Comparison of ENCODE assay signal across 28 cellular contexts in the genomic region with DNA sequence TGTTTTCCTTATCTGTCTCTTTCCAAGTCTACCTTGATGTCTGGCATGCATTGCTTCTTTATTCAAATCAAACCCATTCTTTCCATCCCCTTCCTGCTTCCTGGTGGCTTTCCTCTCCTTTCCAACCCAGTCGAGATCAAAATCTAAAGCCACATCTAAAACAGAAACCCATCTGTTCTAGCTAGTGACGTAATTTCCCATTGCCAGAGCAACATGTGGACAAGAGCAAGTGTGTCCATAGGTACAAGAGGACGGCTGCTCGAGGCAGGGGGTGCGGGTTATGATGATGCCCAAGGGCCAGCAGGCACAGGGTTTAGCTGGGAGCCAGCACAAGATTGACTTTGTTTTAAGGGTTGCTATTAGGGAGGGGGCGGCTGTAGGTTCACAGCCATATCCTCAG. TPM values are rescaled to one million over a fixed set of nuclear protein-coding genes. Genes with fewer than 3 reads are reported as not detected.
DNase-seq lines count a peak whose midpoint lies in the region; ATAC-seq, FAIRE-seq and TF ChIP-seq lines count a peak whose summit lies in the region.
"Had no signal": no experiment of that assay in that cellular context is flagged by ENCODE, and none has a peak within 500 bp of the region (broad histone marks: within the 10 kb centered on the region; RNA-seq: fewer than 3 reads in every experiment).

No MANE protein-coding gene starts in this region.

- no peaks in the 10 kb centered on the region for H4K20me1 ChIP-seq in BLaER1 treated with 17β-estradiol and CSF1 and Interleukin-3, amounts not matched to agents 10 nM and 100 nM
- H4K20me1 ChIP-seq in endothelial cell of umbilical vein (replicated peaks; ENCODE audit: control insufficient read depth, extremely low read depth, insufficient read depth, low read length) (no peaks in the 10 kb centered on the region), neural progenitor cell (ENCODE audit: low read depth) (no peaks in the 10 kb centered on the region)

- TF ChIP-seq POLR2A in endothelial cell of umbilical vein (IDR thresholded peaks at IDR 0.05; ENCODE audit: low read depth, low read length) = no peak

- H3K27me3 Mint-ChIP-seq in neural progenitor cell (ENCODE audit: insufficient read depth, low read depth) = peaks cover 4% of the 10 kb centered on the region

- H2AFZ ChIP-seq in endothelial cell of umbilical vein (ENCODE audit: low read depth, low read length) (no peak overlapping the region), neural progenitor cell (replicated peaks) (no peak overlapping the region)

- H3K4me1 Mint-ChIP-seq in neural progenitor cell = peaks cover 31% of the 10 kb centered on the region
- H3K4me1 Mint-ChIP-seq: memory B cell had no signal

- 80% methylated on average over 6 of the region's 6 CpGs for WGBS in pancreas, 2 donors

- POLR2A ChIA-PET in endothelial cell of umbilical vein (lab: Charles Lee) = no interaction called here

- no peaks in the 10 kb centered on the region for H3K36me3 ChIP-seq in BLaER1 treated with 17β-estradiol and CSF1 and Interleukin-3, amounts not matched to agents 10 nM and 100 nM
- no peaks in the 10 kb centered on the region for H3K36me3 ChIP-seq in endothelial cell of umbilical vein (ENCODE audit: control insufficient read depth in 2 of 2, extremely low read depth in 1 of 2, insufficient read depth in 2 of 2, low read length in 2 of 2)
- no peaks in the 10 kb centered on the region for H3K36me3 ChIP-seq in neural progenitor cell
- no peaks in the 10 kb centered on the region for H3K36me3 ChIP-seq in pancreas
- H3K36me3 ChIP-seq: brain microvascular endothelial cell had no signal

- CTCF ChIA-PET in endothelial cell of umbilical vein (lab: Charles Lee) = interaction anchor here (1.0 to 12.0 kb wide), 5 partner anchors 8 to 95 kb away, joined by 3 to 138 read pairs (median 3); no protein-coding TSS in a partner anchor

- DNase-seq in NCI-H524 treated with DMSO at 0.1 percent for 48 hours (lab: John Stamatoyannopoulos, UW) (peak; percentile 3), endothelial cell of umbilical vein (ENCODE audit: low read depth, low spot score) (peak; percentile 67), neural progenitor cell (ENCODE audit: low spot score) (no peak), GM03348 (ENCODE audit: low spot score) (no peak), RPMI8226 (no peak), HTR-8/SVneo (ENCODE audit: insufficient read length, low spot score) (no peak), pancreas (no peak)
- DNase-seq: activated CD4-positive, alpha-beta T cell treated with anti-CD3 and anti-CD28 coated beads, Interleukin-2, amount 50 U/mL, for 48 hours; activated naive CD4-positive, alpha-beta T cell treated with anti-CD3 and anti-CD28 coated beads for 36 hours; brain microvascular endothelial cell; DND-41; effector memory CD4-positive, alpha-beta T cell; foreskin melanocyte; left colon; NCI-H2081; NCI-H226; NCI-H82; occipital lobe; retina had no signal

- no peak for TF ChIP-seq CTCF in endothelial cell of umbilical vein (IDR thresholded peaks at IDR 0.05; ENCODE audit: extremely low read depth in 1 of 2, insufficient read depth in 1 of 2, low read depth in 1 of 2, low read length in 2 of 2)
- no peak for TF ChIP-seq CTCF in neural progenitor cell (IDR thresholded peaks at IDR 0.05)
- no peak for TF ChIP-seq CTCF in pancreas (IDR thresholded peaks at IDR 0.05)

- no peak for ATAC-seq in pancreas
- ATAC-seq: activated CD4-positive, CD25-positive, alpha-beta regulatory T cell treated with anti-CD3 and anti-CD28 coated beads, Interleukin-2, amount 50 U/mL, for 24 hours; esophagus mucosa; left colon had no signal

- H3K36me3 Mint-ChIP-seq in neural progenitor cell = no peaks in the 10 kb centered on the region
- H3K36me3 Mint-ChIP-seq: memory B cell had no signal

- FAIRE-seq in endothelial cell of umbilical vein (lab: Jason Lieb, UNC) (peak; percentile 81), HTR-8/SVneo (lab: Jason Lieb, UNC) (no peak), pancreas (lab: Jason Lieb, UNC) (no peak)
- FAIRE-seq: H54 had no signal

- H3K79me2 ChIP-seq in endothelial cell of umbilical vein (ENCODE audit: control insufficient read depth, insufficient read depth, low read length) (no peaks in the 10 kb centered on the region), neural progenitor cell (ENCODE audit: low read depth) (no peaks in the 10 kb centered on the region)

- 0 out of 22 replicates have a peak overlapping the region, but pooled peaks of 1 of the 11 experiments have one; percentile 38 for H3K27ac ChIP-seq in BLaER1 treated with 17β-estradiol and CSF1 and Interleukin-3, amounts not matched to agents 10 nM and 100 nM
- peak overlapping the region; percentile 79 for H3K27ac ChIP-seq in endothelial cell of umbilical vein (ENCODE audit: insufficient read depth, low read depth, low read length)
- H3K27ac ChIP-seq in neural progenitor cell = no peak overlapping the region
- no peak overlapping the region for H3K27ac ChIP-seq in pancreas
- H3K27ac ChIP-seq: brain microvascular endothelial cell, C4-2B had no signal

- no peak overlapping the region for H3K4me3 ChIP-seq in BLaER1 treated with 17β-estradiol and CSF1 and Interleukin-3, amounts not matched to agents 10 nM and 100 nM
- H3K4me3 ChIP-seq in endothelial cell of umbilical vein (replicated peaks in 1 of 3; ENCODE audit: insufficient read depth in 1 of 3, low read depth in 1 of 3, low read length in 3 of 3) (no peak overlapping the region), neural progenitor cell (no peak overlapping the region), pancreas (no peak overlapping the region)

- no peaks in the 10 kb centered on the region for H3K9me3 Mint-ChIP-seq in neural progenitor cell
- H3K9me3 Mint-ChIP-seq: activated naive CD4-positive, alpha-beta T cell treated with anti-CD3 and anti-CD28 coated beads for 36 hours; activated T-helper 1 cell treated with anti-CD3 and anti-CD28 coated beads, Interleukin-12 subunit alpha, Interleukin-12 subunit beta, Interleukin-2, Interleukin-4 antibody, amounts not matched to agents 30 ng/mL and 10 ng/mL and 1 ng/mL, durations not matched to agents 14 hours and 24 hours and 36 hours; memory B cell had no signal

- H3K9ac ChIP-seq in BLaER1 treated with 17β-estradiol and CSF1 and Interleukin-3, amounts not matched to agents 10 nM and 100 nM = no peak overlapping the region
- H3K9ac ChIP-seq in endothelial cell of umbilical vein (replicated peaks; ENCODE audit: extremely low read depth, insufficient read depth, low read length) = no peak overlapping the region
- no peak overlapping the region for H3K9ac ChIP-seq in neural progenitor cell

- H3K4me1 ChIP-seq in BLaER1 treated with 17β-estradiol and CSF1 and Interleukin-3, amounts not matched to agents 10 nM and 100 nM = peaks cover 67 to 96% (median 85%) of the 10 kb centered on the region in 10 experiments
- H3K4me1 ChIP-seq in endothelial cell of umbilical vein (ENCODE audit: control insufficient read depth, extremely low read depth, insufficient read depth, low read length) (peaks cover 53% of the 10 kb centered on the region), neural progenitor cell (peaks cover 28% of the 10 kb centered on the region), pancreas (no peaks in the 10 kb centered on the region)

- peak overlapping the region; percentile 10 for H3K27ac Mint-ChIP-seq in neural progenitor cell
- H3K27ac Mint-ChIP-seq: activated naive CD4-positive, alpha-beta T cell treated with anti-CD3 and anti-CD28 coated beads for 36 hours; activated T-helper 1 cell treated with anti-CD3 and anti-CD28 coated beads, Interleukin-12 subunit alpha, Interleukin-12 subunit beta, Interleukin-2, Interleukin-4 antibody, amounts not matched to agents 30 ng/mL and 10 ng/mL and 1 ng/mL, durations not matched to agents 14 hours and 24 hours and 36 hours; memory B cell had no signal

- H3K9me1 ChIP-seq in endothelial cell of umbilical vein (replicated peaks; ENCODE audit: control insufficient read depth, extremely low read depth, insufficient read depth, low read length) = no peaks in the 10 kb centered on the region

- peak overlapping the region in 10 of 11 experiments; percentile 20 to 99 (median 56); a peak in 20 of 22 replicates for H3K4me2 ChIP-seq in BLaER1 treated with 17β-estradiol and CSF1 and Interleukin-3, amounts not matched to agents 10 nM and 100 nM
- H3K4me2 ChIP-seq in endothelial cell of umbilical vein (ENCODE audit: insufficient read depth, low read length) (peak overlapping the region; percentile 15), neural progenitor cell (no peak overlapping the region)

- no peak overlapping the region for H3K4me3 Mint-ChIP-seq in neural progenitor cell
- H3K4me3 Mint-ChIP-seq: activated naive CD4-positive, alpha-beta T cell treated with anti-CD3 and anti-CD28 coated beads for 36 hours; activated T-helper 1 cell treated with anti-CD3 and anti-CD28 coated beads, Interleukin-12 subunit alpha, Interleukin-12 subunit beta, Interleukin-2, Interleukin-4 antibody, amounts not matched to agents 30 ng/mL and 10 ng/mL and 1 ng/mL, durations not matched to agents 14 hours and 24 hours and 36 hours; memory B cell had no signal

- H3K27me3 ChIP-seq in BLaER1 treated with 17β-estradiol and CSF1 and Interleukin-3, amounts not matched to agents 10 nM and 100 nM = no peaks in the 10 kb centered on the region
- H3K27me3 ChIP-seq in endothelial cell of umbilical vein (ENCODE audit: control insufficient read depth in 2 of 2, insufficient read depth in 2 of 2, low read length in 2 of 2) (no peaks in the 10 kb centered on the region), neural progenitor cell (no peaks in the 10 kb centered on the region), pancreas (no peaks in the 10 kb centered on the region)
- H3K27me3 ChIP-seq: brain microvascular endothelial cell had no signal

- peaks cover 8% of the 10 kb centered on the region for H3F3A ChIP-seq in neural progenitor cell (ENCODE audit: low read depth)

- intact Hi-C loops in endothelial cell of umbilical vein (cut with micrococcal nuclease) (loop anchor here (1.0 kb wide), 1 partner anchor 7 kb away; a partner anchor contains a TSS), pancreas (cut with DNase I) (no loop called here)

- BruUV-seq in endothelial cell of umbilical vein (replicated peaks; lab: Mats Ljungman, UMichigan) = no TSS peak

- H3K9me3 ChIP-seq in BLaER1 treated with 17β-estradiol and CSF1 and Interleukin-3, amounts not matched to agents 10 nM and 100 nM (replicated peaks in 1 of 11) = no peaks in the 10 kb centered on the region
- H3K9me3 ChIP-seq in endothelial cell of umbilical vein (replicated peaks; ENCODE audit: control insufficient read depth, insufficient read depth, low read length) (no peaks in the 10 kb centered on the region), neural progenitor cell (ENCODE audit: low read depth) (no peaks in the 10 kb centered on the region), pancreas (no peaks in the 10 kb centered on the region)

- dilution Hi-C loops in endothelial cell of umbilical vein (cut with MboI; ENCODE audit: extremely low pct_ligation_motif_present, low sequenced_read_pairs) = no loop called here

RNA-seq across cellular contexts. Expression of a gene that starts 7.0 kb away (rescaled TPM):
- total RNA-seq in endothelial cell of umbilical vein = 21.7 and 23.7 TPM in 2 replicates
- polyA plus RNA-seq in endothelial cell of umbilical vein = 12.3 and 13.6 TPM in 2 replicates
- polyA plus RNA-seq in endothelial cell of umbilical vein (2011; cell fraction: cytosol; rRNA removed) = 14.2 and 14.7 TPM in 2 replicates
- 21.6 and 24.7 TPM in 2 replicates for polyA plus RNA-seq in endothelial cell of umbilical vein (2011; cell fraction: nucleus; rRNA removed)
- polyA plus RNA-seq in endothelial cell of umbilical vein (2012) = 6.5 and 10.4 TPM in 2 replicates
- 11.6 and 14.8 TPM in 2 replicates for polyA minus RNA-seq in endothelial cell of umbilical vein
- polyA minus RNA-seq in endothelial cell of umbilical vein (2011; cell fraction: cytosol; rRNA and poly(A)+ RNA removed) = 68.4 TPM
- 5.7 and 6.3 TPM in 2 replicates for polyA minus RNA-seq in endothelial cell of umbilical vein (2011; cell fraction: nucleus; rRNA and poly(A)+ RNA removed)
- 0.12 TPM in 1 of 2 replicates, not detected in the other for total RNA-seq in neural progenitor cell (ENCODE audit: low replicate concordance)
- 10 to 100 TPM in 3 of 6 donors, 1 to 10 TPM in 3; 4.8 to 18.3 (median 9.0) TPM for total RNA-seq in pancreas
- polyA plus RNA-seq in pancreas = 1 to 10 TPM; 8.1 to 9.1 TPM
- total RNA-seq: activated naive CD4-positive, alpha-beta T cell treated with anti-CD3 and anti-CD28 coated beads for 36 hours; activated T-helper 1 cell treated with anti-CD3 and anti-CD28 coated beads, Interleukin-12 subunit alpha, Interleukin-12 subunit beta, Interleukin-2, Interleukin-4 antibody, amounts not matched to agents 30 ng/mL and 10 ng/mL and 1 ng/mL, durations not matched to agents 14 hours and 24 hours and 36 hours; occipital lobe; OCI-LY7; T-helper 1 cell treated with Interleukin-12 subunit alpha and Interleukin-12 subunit beta and Interleukin-4 antibody, amounts not matched to agents 30 ng/mL and 1 ng/mL, for 36 hours had no signal

RNA-seq across cellular contexts. Expression of a gene that starts 48.2 kb away (rescaled TPM):
- total RNA-seq in endothelial cell of umbilical vein = 293 and 420 TPM in 2 replicates
- polyA plus RNA-seq in endothelial cell of umbilical vein = 120 and 131 TPM in 2 replicates
- 170 and 179 TPM in 2 replicates for polyA plus RNA-seq in endothelial cell of umbilical vein (2011; cell fraction: cytosol; rRNA removed)
- 202 and 253 TPM in 2 replicates for polyA plus RNA-seq in endothelial cell of umbilical vein (2011; cell fraction: nucleus; rRNA removed)
- 398 and 588 TPM in 2 replicates for polyA plus RNA-seq in endothelial cell of umbilical vein (2012)
- 110 and 113 TPM in 2 replicates for polyA minus RNA-seq in endothelial cell of umbilical vein
- 331 TPM for polyA minus RNA-seq in endothelial cell of umbilical vein (2011; cell fraction: cytosol; rRNA and poly(A)+ RNA removed)
- 34.1 and 37.4 TPM in 2 replicates for polyA minus RNA-seq in endothelial cell of umbilical vein (2011; cell fraction: nucleus; rRNA and poly(A)+ RNA removed)
- 3.2 TPM in 1 of 2 replicates, not detected in the other for total RNA-seq in neural progenitor cell (ENCODE audit: low replicate concordance)
- total RNA-seq in pancreas = 100 to 1,000 TPM in 3 of 6 donors, 10 to 100 TPM in 3; 57.5 to 336 (median 90.6) TPM
- 100 to 1,000 TPM; 111 to 238 TPM for polyA plus RNA-seq in pancreas
- total RNA-seq: occipital lobe, OCI-LY7 had no signal

Comparison
In these comparisons a context has a peak if more than half of its experiments do, and no peak if none do; other contexts are left out.
1. DNase-seq: peak in NCI-H524 treated with DMSO at 0.1 percent for 48 hours (single experiment) and endothelial cell of umbilical vein (single experiment); none in neural progenitor cell (single experiment), GM03348 (single experiment), RPMI8226 (single experiment), HTR-8/SVneo (single experiment) and pancreas (0 of 6).
2. RNA of a gene that starts 48.2 kb away (total RNA-seq): 293 to 420 TPM in endothelial cell of umbilical vein and 57.5 to 336 TPM in pancreas; 3.2 TPM in neural progenitor cell; every median in the first group is over 10 times any median in the second.